In the genomic region with DNA sequence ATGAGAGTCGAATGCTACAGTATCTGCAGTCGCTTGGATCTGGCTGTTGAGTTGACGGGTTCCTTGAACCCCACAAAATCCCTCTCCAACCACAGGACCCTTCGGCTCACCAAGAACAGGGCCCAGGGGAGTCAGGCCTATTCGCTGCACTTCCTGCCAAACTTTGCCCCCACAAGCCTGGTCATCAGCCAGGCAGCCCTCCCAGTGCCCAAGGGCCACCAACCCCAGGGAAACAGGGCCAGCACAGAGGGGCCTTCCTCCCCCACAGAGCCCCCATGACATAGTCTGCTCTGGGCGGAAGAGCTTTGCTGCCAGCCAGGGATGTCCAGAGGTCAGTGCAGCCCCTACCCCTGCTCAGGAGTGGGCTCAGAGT, we compare ENCODE assay signal across 16 cellular contexts. TPM values are rescaled to one million over a fixed set of nuclear protein-coding genes. Genes with fewer than 3 reads are reported as not detected.
A peak's percentile ranks its signal among the peaks of the same experiment; 100 is the strongest.
DNase-seq lines count a peak whose midpoint lies in the region; ATAC-seq and TF ChIP-seq lines count a peak whose summit lies in the region.
"Had no signal": no experiment of that assay in that cellular context is flagged by ENCODE, and none has a peak within 500 bp of the region (broad histone marks: within the 10 kb centered on the region; RNA-seq: fewer than 3 reads in every experiment).

No MANE protein-coding gene starts in this region.

- H4K91ac ChIP-seq in neuronal stem cell (ENCODE audit: low read depth, low read length, poor library complexity): peak overlapping the region; percentile 99

- H3K4me3 ChIP-seq in heart right ventricle: no peak overlapping the region
- no peak overlapping the region for H3K4me3 ChIP-seq in neuronal stem cell (ENCODE audit: low read length in 2 of 2)
- H3K4me3 ChIP-seq: GM23338 had no signal

- H3K9me3 ChIP-seq in heart right ventricle: peaks cover 0 to 10% (median 0%) of the 10 kb centered on the region in 11 donors
- peaks cover 0 to 2% of the 10 kb centered on the region in 2 donors for H3K9me3 ChIP-seq in neuronal stem cell (replicated peaks in 1 of 2; ENCODE audit: control insufficient read depth in 2 of 2, insufficient read depth in 1 of 2, low read depth in 1 of 2, low read length in 2 of 2)

- H3K18ac ChIP-seq in neuronal stem cell (ENCODE audit: low read length): peak overlapping the region; percentile 99

- no peaks in the 10 kb centered on the region for H3K36me3 Mint-ChIP-seq in glutamatergic neuron (ENCODE audit: unreplicated experiment)
- H3K36me3 Mint-ChIP-seq: CD8-positive, alpha-beta T cell had no signal

- peak overlapping the region; percentile 95 for H3K4ac ChIP-seq in neuronal stem cell (ENCODE audit: low read length)

- no peak overlapping the region for H3K23ac ChIP-seq in neuronal stem cell (ENCODE audit: low read depth, low read length, poor library complexity)

- intact Hi-C loops in left ventricle myocardium superior (cut with micrococcal nuclease) (no loop called here), heart right ventricle (cut with DNase I) (no loop called here)

- H3K27me3 ChIP-seq in heart right ventricle: peaks cover 0 to 56% (median 35%) of the 10 kb centered on the region in 7 donors
- peaks cover 0 to 3% (median 0%) of the 10 kb centered on the region in 3 experiments for H3K27me3 ChIP-seq in neuronal stem cell (ENCODE audit: control insufficient read depth in 3 of 3, insufficient read depth in 3 of 3, low read depth in 1 of 3, low read length in 3 of 3)

- H2AFZ ChIP-seq in neuronal stem cell (ENCODE audit: low read length): no peak overlapping the region
- H2AFZ ChIP-seq: GM23338 had no signal

- H3K79me1 ChIP-seq in neuronal stem cell (ENCODE audit: low read depth, low read length): no peaks in the 10 kb centered on the region

- H3K9ac ChIP-seq in neuronal stem cell (ENCODE audit: low read depth, low read length, poor library complexity): peak overlapping the region; percentile 2

- DNase-seq in left ventricle myocardium superior: peak; percentile 15
- DNase-seq in heart right ventricle: no peak
- DNase-seq in glutamatergic neuron: peak; percentile 5
- DNase-seq in neuronal stem cell (ENCODE audit: low spot score): no peak
- DNase-seq in AML-193 (lab: John Stamatoyannopoulos, UW): no peak
- no peak for DNase-seq in GM13977 (ENCODE audit: low spot score)
- DNase-seq in SHP77 treated with DMSO at 0.1 percent for 48 hours (lab: John Stamatoyannopoulos, UW): no peak
- DNase-seq: Calu3, GF-D8, KBM-7, NCI-H1105, NCI-H2081 treated with DMSO at 0.1 percent for 48 hours, NCI-H446 treated with DMSO at 0.1 percent for 48 hours, NCI-H69 had no signal

- H3K27ac ChIP-seq in heart right ventricle: no peak overlapping the region
- H3K27ac ChIP-seq in neuronal stem cell (replicated peaks; ENCODE audit: low read length): no peak overlapping the region

- ATAC-seq in left ventricle myocardium superior: no peak
- ATAC-seq in heart right ventricle: no peak
- ATAC-seq: CD8-positive, alpha-beta T cell had no signal

- no peak overlapping the region for H3K4me2 ChIP-seq in neuronal stem cell (ENCODE audit: insufficient read depth, low read length, poor library complexity, severe bottlenecking)
- H3K4me2 ChIP-seq: GM23338 had no signal

- H2BK120ac ChIP-seq in neuronal stem cell (ENCODE audit: low read depth, low read length): peak overlapping the region; percentile 30

- H2AK5ac ChIP-seq in neuronal stem cell (ENCODE audit: low read depth, low read length): peak overlapping the region; percentile 100

- in situ Hi-C loops in GM13977 (cut with MboI; ENCODE audit: low pct_unique_long_range_greater_than_20kb, low sequenced_read_pairs, unreplicated experiment): no loop called here

- TF ChIP-seq CTCF in heart right ventricle (IDR thresholded peaks at IDR 0.05) (no peak), glutamatergic neuron (IDR thresholded peaks at IDR 0.05; ENCODE audit: partially characterized antibody, unreplicated experiment) (no peak), GM13977 (IDR thresholded peaks at IDR 0.05; ENCODE audit: extremely low read depth, insufficient read depth, missing control alignments) (no peak)

- H2BK5ac ChIP-seq in neuronal stem cell (ENCODE audit: low read length): peak overlapping the region; percentile 98

- H3K9me3 Mint-ChIP-seq in glutamatergic neuron (ENCODE audit: unreplicated experiment): peaks cover 7% of the 10 kb centered on the region
- H3K9me3 Mint-ChIP-seq: CD8-positive, alpha-beta T cell; GM23338 had no signal

- WGBS in heart right ventricle, 2 donors: 92 to 94% methylated on average over 6 of the region's 6 CpGs
- no CpG with 5 or more reads among the region's 6 CpGs for WGBS in neuronal stem cell (ENCODE audit: extremely low coverage in 2 of 2, insufficient read length in 2 of 2, insufficient replicate concordance in 1 of 2), 2 donors

- H3K27me3 Mint-ChIP-seq in glutamatergic neuron (ENCODE audit: unreplicated experiment): no peaks in the 10 kb centered on the region

- peak overlapping the region; percentile 67 for H2BK12ac ChIP-seq in neuronal stem cell (ENCODE audit: low read length)

- H4K8ac ChIP-seq in neuronal stem cell (ENCODE audit: low read depth, low read length): no peak overlapping the region

- peak overlapping the region; percentile 71 for H3K14ac ChIP-seq in neuronal stem cell (ENCODE audit: low read length)

- H3K27ac Mint-ChIP-seq in glutamatergic neuron (ENCODE audit: unreplicated experiment): no peak overlapping the region
- H3K27ac Mint-ChIP-seq: CD8-positive, alpha-beta T cell; GM23338 had no signal

- H3K36me3 ChIP-seq in heart right ventricle: no peaks in the 10 kb centered on the region
- H3K36me3 ChIP-seq in neuronal stem cell (replicated peaks in 1 of 2; ENCODE audit: control insufficient read depth in 2 of 2, insufficient read depth in 2 of 2, low read length in 2 of 2): no peaks in the 10 kb centered on the region

- peak overlapping the region; percentile 100 for H2BK15ac ChIP-seq in neuronal stem cell (ENCODE audit: low read length)

- no peak overlapping the region for H3K4me3 Mint-ChIP-seq in glutamatergic neuron (ENCODE audit: unreplicated experiment)
- H3K4me3 Mint-ChIP-seq: CD8-positive, alpha-beta T cell; GM23338 had no signal

- H3K4me1 ChIP-seq in heart right ventricle (no peaks in the 10 kb centered on the region), neuronal stem cell (ENCODE audit: control insufficient read depth in 2 of 2, insufficient read depth in 1 of 2, low read depth in 1 of 2, low read length in 2 of 2) (peaks cover 14 to 21% of the 10 kb centered on the region in 2 donors)

- H3K4me1 Mint-ChIP-seq in glutamatergic neuron (ENCODE audit: low read depth, unreplicated experiment): peaks cover 5% of the 10 kb centered on the region
- H3K4me1 Mint-ChIP-seq: GM23338 had no signal

RNA-seq across cellular contexts. Expression of gene MRGBP, which starts 34.5 kb away (rescaled TPM):
- total RNA-seq in left ventricle myocardium superior (11.1 TPM), heart right ventricle (1 to 10 TPM; 6.8 to 10.0 (median 8.1) TPM), glutamatergic neuron (ENCODE audit: unreplicated experiment) (15.6 TPM)
- 10 to 100 TPM in 1 of 2 donors, 1 to 10 TPM in 1; 6.5 to 10.8 TPM for polyA plus RNA-seq in heart right ventricle
- polyA plus RNA-seq in neuronal stem cell (2013, experiment 1 of 2): 15.5 TPM
- 15.6 TPM for polyA plus RNA-seq in neuronal stem cell (2013, experiment 2 of 2)

RNA-seq across cellular contexts. Expression of gene OGFR, which starts 42.9 kb away (rescaled TPM):
- 21.0 TPM for total RNA-seq in left ventricle myocardium superior
- total RNA-seq in heart right ventricle: 10 to 100 TPM; 13.0 to 37.5 (median 16.8) TPM
- polyA plus RNA-seq in heart right ventricle: 10 to 100 TPM; 17.7 to 34.5 TPM
- total RNA-seq in glutamatergic neuron (ENCODE audit: unreplicated experiment): 70.5 TPM
- polyA plus RNA-seq in neuronal stem cell (2013, experiment 1 of 2): 15.0 TPM
- polyA plus RNA-seq in neuronal stem cell (2013, experiment 2 of 2): 14.7 TPM

RNA-seq across cellular contexts. Expression of gene NTSR1, which starts 53.1 kb away (rescaled TPM):
- total RNA-seq in left ventricle myocardium superior (not detected), heart right ventricle (under 1 TPM in 2 of 10 donors, not detected in 8; 0.08 TPM), glutamatergic neuron (ENCODE audit: unreplicated experiment) (4.0 TPM)
- not detected for polyA plus RNA-seq in heart right ventricle
- polyA plus RNA-seq in neuronal stem cell (2013, experiment 1 of 2): 0.28 TPM
- polyA plus RNA-seq in neuronal stem cell (2013, experiment 2 of 2): 0.21 TPM
- total RNA-seq: Calu3; CD8-positive, alpha-beta T cell had no signal

RNA-seq across cellular contexts. Expression of gene COL9A3, which starts 55.1 kb away (rescaled TPM):
- 2.9 TPM for total RNA-seq in left ventricle myocardium superior
- total RNA-seq in heart right ventricle: 1 to 10 TPM in 8 of 10 donors, under 1 TPM in 2; 0.45 to 3.6 (median 1.8) TPM
- polyA plus RNA-seq in heart right ventricle: 10 to 100 TPM in 1 of 2 donors, 1 to 10 TPM in 1; 4.5 to 15.2 TPM
- total RNA-seq in glutamatergic neuron (ENCODE audit: unreplicated experiment): 78.7 TPM
- polyA plus RNA-seq in neuronal stem cell (2013, experiment 1 of 2): 77.2 TPM
- polyA plus RNA-seq in neuronal stem cell (2013, experiment 2 of 2): 77.0 TPM
- total RNA-seq: CD8-positive, alpha-beta T cell had no signal

Comparison
In these comparisons a context has a peak if more than half of its experiments do, and no peak if none do; other contexts are left out.
1. DNase-seq: peak in left ventricle myocardium superior (single experiment) and glutamatergic neuron (single experiment); none in heart right ventricle (0 of 2), neuronal stem cell (single experiment), AML-193 (0 of 2), GM13977 (single experiment) and SHP77 treated with DMSO at 0.1 percent for 48 hours (single experiment).